Comparison of ENCODE assay signal across 15 cellular contexts in the genomic region with DNA sequence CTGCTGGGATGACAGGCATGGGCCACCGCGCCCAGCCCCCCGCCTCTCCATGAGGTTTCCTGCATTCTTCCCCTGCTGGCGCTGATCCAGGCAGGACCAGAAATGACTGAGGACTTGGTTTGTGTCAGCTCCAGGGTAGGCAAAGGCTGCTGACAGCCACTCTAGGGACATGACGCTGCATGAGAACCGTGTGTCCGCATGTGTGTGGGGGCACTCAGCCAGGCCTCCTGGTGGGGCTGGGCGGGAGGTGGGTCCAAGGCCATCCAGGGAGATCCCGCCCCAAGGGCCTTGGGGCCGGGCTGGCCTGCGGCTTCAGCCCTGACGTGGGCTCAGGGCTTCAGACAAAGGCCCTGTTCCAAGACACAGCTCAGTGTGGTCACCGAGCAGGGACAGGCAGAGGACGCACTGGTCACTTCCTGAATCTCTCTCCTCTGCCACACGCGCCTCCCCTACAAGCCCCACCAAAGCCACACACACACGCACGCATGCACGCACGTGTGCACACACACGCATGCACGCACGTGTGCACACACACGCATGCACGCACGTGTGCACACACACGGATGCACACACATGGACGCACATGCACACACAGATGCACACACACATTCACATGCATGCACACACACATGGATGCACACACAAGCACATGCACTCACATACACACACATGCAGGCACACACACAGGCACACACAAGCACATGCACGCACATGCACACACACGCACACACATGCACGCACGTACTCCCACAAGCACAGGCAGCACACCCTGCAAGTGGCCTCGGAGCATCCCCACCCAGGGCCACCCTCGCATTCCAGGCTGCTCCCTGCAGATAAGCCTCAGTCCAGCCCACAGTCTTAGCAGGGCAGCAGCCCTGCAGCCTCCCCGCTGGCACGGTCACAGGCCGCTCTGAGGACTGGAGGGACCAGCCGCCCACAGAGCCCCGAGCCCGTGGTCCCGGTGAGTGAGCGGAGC. TPM values are rescaled to one million over a fixed set of nuclear protein-coding genes. Genes with fewer than 3 reads are reported as not detected.
DNase-seq lines count a peak whose midpoint lies in the region; ATAC-seq, FAIRE-seq and TF ChIP-seq lines count a peak whose summit lies in the region.
"Had no signal": no experiment of that assay in that cellular context is flagged by ENCODE, and none has a peak within 500 bp of the region (broad histone marks: within the 10 kb centered on the region; RNA-seq: fewer than 3 reads in every experiment).

No MANE protein-coding gene starts in this region.

- no peak for ATAC-seq in activated CD8-positive, alpha-beta T cell treated with anti-CD3 and anti-CD28 coated beads, Interleukin-2, amount 10 ng/mL, durations not matched to agents 7 days and 5 days
- ATAC-seq in activated CD8-positive, alpha-beta T cell treated with anti-CD3 and anti-CD28 coated beads for 36 hours = no peak
- ATAC-seq in right cardiac atrium = peak; percentile 2 to 10
- ATAC-seq: Panc1 had no signal

- H3K27ac Mint-ChIP-seq in activated CD8-positive, alpha-beta T cell treated with anti-CD3 and anti-CD28 coated beads, Interleukin-2, amount 10 ng/mL, durations not matched to agents 7 days and 5 days = peak overlapping the region; percentile 80
- no peak overlapping the region for H3K27ac Mint-ChIP-seq in activated CD8-positive, alpha-beta T cell treated with anti-CD3 and anti-CD28 coated beads for 36 hours

- no peak overlapping the region for H3K27ac ChIP-seq in right cardiac atrium (ENCODE audit: low read length)
- peak overlapping the region in 1 of 2 donors; percentile 90 for H3K27ac ChIP-seq in testis
- no peak overlapping the region for H3K27ac ChIP-seq in small intestine (ENCODE audit: low read depth in 1 of 2, low read length in 1 of 2)

- H3K36me3 ChIP-seq in testis (ENCODE audit: low read depth, missing control alignments) = no peaks in the 10 kb centered on the region
- H3K36me3 ChIP-seq in small intestine (ENCODE audit: control insufficient read depth in 2 of 2, insufficient read depth in 2 of 2, low read length in 2 of 2) = no peaks in the 10 kb centered on the region

- TF ChIP-seq POLR2A in testis (IDR thresholded peaks at IDR 0.05) = no peak

- no peak overlapping the region for H3K4me3 ChIP-seq in right cardiac atrium (ENCODE audit: low read length)
- no peak overlapping the region for H3K4me3 ChIP-seq in testis
- H3K4me3 ChIP-seq in small intestine (ENCODE audit: low read depth in 1 of 2, low read length in 2 of 2) = no peak overlapping the region

- 37% methylated on average over 42 of the region's 42 CpGs for WGBS in right cardiac atrium
- 31 to 39% methylated on average over 20 to 42 of the region's 42 CpGs for WGBS in testis, 2 donors
- 66 to 72% (median 72%) methylated on average over 42 of the region's 42 CpGs for WGBS in small intestine, 3 donors

- H3K4me1 ChIP-seq in right cardiac atrium (ENCODE audit: control insufficient read depth, insufficient read depth, low read length) (peaks cover 8% of the 10 kb centered on the region), testis (peaks cover 55% of the 10 kb centered on the region), small intestine (ENCODE audit: control insufficient read depth in 2 of 2, insufficient read depth in 1 of 2, low read depth in 1 of 2, low read length in 1 of 2) (no peaks in the 10 kb centered on the region)

- H3K9me3 ChIP-seq in right cardiac atrium (ENCODE audit: control insufficient read depth, low read length) = no peaks in the 10 kb centered on the region
- no peaks in the 10 kb centered on the region for H3K9me3 ChIP-seq in testis
- no peaks in the 10 kb centered on the region for H3K9me3 ChIP-seq in small intestine (ENCODE audit: control insufficient read depth, low read depth)

- H3K36me3 Mint-ChIP-seq in activated CD8-positive, alpha-beta T cell treated with anti-CD3 and anti-CD28 coated beads, Interleukin-2, amount 10 ng/mL, durations not matched to agents 7 days and 5 days (ENCODE audit: low read depth) = peaks cover 2% of the 10 kb centered on the region
- H3K36me3 Mint-ChIP-seq in activated CD8-positive, alpha-beta T cell treated with anti-CD3 and anti-CD28 coated beads for 36 hours (ENCODE audit: low read depth) = no peaks in the 10 kb centered on the region

- H3K4me1 Mint-ChIP-seq in activated CD8-positive, alpha-beta T cell treated with anti-CD3 and anti-CD28 coated beads, Interleukin-2, amount 10 ng/mL, durations not matched to agents 7 days and 5 days (ENCODE audit: low read depth) = peaks cover 42% of the 10 kb centered on the region
- peaks cover 21% of the 10 kb centered on the region for H3K4me1 Mint-ChIP-seq in activated CD8-positive, alpha-beta T cell treated with anti-CD3 and anti-CD28 coated beads for 36 hours (ENCODE audit: low read depth)

- H3K27me3 Mint-ChIP-seq in activated CD8-positive, alpha-beta T cell treated with anti-CD3 and anti-CD28 coated beads, Interleukin-2, amount 10 ng/mL, durations not matched to agents 7 days and 5 days (ENCODE audit: low read depth) = no peaks in the 10 kb centered on the region
- H3K27me3 Mint-ChIP-seq in activated CD8-positive, alpha-beta T cell treated with anti-CD3 and anti-CD28 coated beads for 36 hours = no peaks in the 10 kb centered on the region

- DNase-seq in activated CD8-positive, alpha-beta T cell treated with anti-CD3 and anti-CD28 coated beads, Interleukin-2, amount 10 ng/mL, durations not matched to agents 7 days and 5 days = no peak
- DNase-seq in activated CD8-positive, alpha-beta T cell treated with anti-CD3 and anti-CD28 coated beads for 36 hours = no peak
- peak; percentile 35 for DNase-seq in astrocyte of the hippocampus (ENCODE audit: low read depth, low spot score)
- peak; percentile 62 to 88 (median 87) for DNase-seq in right cardiac atrium
- DNase-seq in testis = peak; percentile 68
- DNase-seq in cortex of kidney (lab: John Stamatoyannopoulos, UW) = no peak
- DNase-seq in stimulated activated CD4-positive, alpha-beta T cell treated with anti-CD3 and anti-CD28 coated beads, Interleukin-12 subunit alpha, Interleukin-12 subunit beta, amount 100 ng/mL, for 4 hours = no peak
- no peak for DNase-seq in small intestine
- DNase-seq: DMS53, GOT3 had no signal

- H3K9me3 Mint-ChIP-seq in activated CD8-positive, alpha-beta T cell treated with anti-CD3 and anti-CD28 coated beads, Interleukin-2, amount 10 ng/mL, durations not matched to agents 7 days and 5 days (ENCODE audit: insufficient read depth) = no peaks in the 10 kb centered on the region
- no peaks in the 10 kb centered on the region for H3K9me3 Mint-ChIP-seq in activated CD8-positive, alpha-beta T cell treated with anti-CD3 and anti-CD28 coated beads for 36 hours

- CTCF ChIA-PET in activated CD8-positive, alpha-beta T cell treated with anti-CD3 and anti-CD28 coated beads, Interleukin-2, amount 10 ng/mL, durations not matched to agents 7 days and 5 days (lab: Charles Lee) = interaction anchor here (0.9 kb wide), 1 partner anchor 8 kb away, joined by 3 read pairs; no protein-coding TSS in a partner anchor
- CTCF ChIA-PET in activated CD8-positive, alpha-beta T cell treated with anti-CD3 and anti-CD28 coated beads for 36 hours (lab: Charles Lee) = no interaction called here

- FAIRE-seq in small intestine (lab: Jason Lieb, UNC) = no peak
- FAIRE-seq: GM12892 had no signal

- no peak overlapping the region for H3K4me3 Mint-ChIP-seq in activated CD8-positive, alpha-beta T cell treated with anti-CD3 and anti-CD28 coated beads, Interleukin-2, amount 10 ng/mL, durations not matched to agents 7 days and 5 days
- no peak overlapping the region for H3K4me3 Mint-ChIP-seq in activated CD8-positive, alpha-beta T cell treated with anti-CD3 and anti-CD28 coated beads for 36 hours

- POLR2A ChIA-PET in activated CD8-positive, alpha-beta T cell treated with anti-CD3 and anti-CD28 coated beads, Interleukin-2, amount 10 ng/mL, durations not matched to agents 7 days and 5 days (lab: Charles Lee) = interaction anchor here (0.7 kb wide), 1 partner anchor 10 kb away, joined by 4 read pairs; no protein-coding TSS in a partner anchor
- POLR2A ChIA-PET in activated CD8-positive, alpha-beta T cell treated with anti-CD3 and anti-CD28 coated beads for 36 hours (lab: Charles Lee) = interaction anchor here (0.8 to 2.1 kb wide), 3 partner anchors 10 to 34 kb away, joined by 3 to 6 read pairs (median 3); no protein-coding TSS in a partner anchor

- no peak for TF ChIP-seq CTCF in activated CD8-positive, alpha-beta T cell treated with anti-CD3 and anti-CD28 coated beads for 36 hours (IDR thresholded peaks at IDR 0.05)
- TF ChIP-seq CTCF in testis (IDR thresholded peaks at IDR 0.05) = no peak

- intact Hi-C loops in activated CD8-positive, alpha-beta T cell treated with anti-CD3 and anti-CD28 coated beads for 36 hours (cut with micrococcal nuclease) = no loop called here
- intact Hi-C loops in right cardiac atrium (cut with DNase I) = no loop called here
- intact Hi-C loops in testis (cut with DNase I; ENCODE audit: low total_unique reads) = no loop called here

- no peaks in the 10 kb centered on the region for H3K27me3 ChIP-seq in right cardiac atrium (ENCODE audit: control insufficient read depth, insufficient read depth)
- no peaks in the 10 kb centered on the region for H3K27me3 ChIP-seq in testis
- H3K27me3 ChIP-seq in small intestine (ENCODE audit: control insufficient read depth in 2 of 2, insufficient read depth in 2 of 2, low read length in 2 of 2) = no peaks in the 10 kb centered on the region

RNA-seq across cellular contexts. Expression of gene TMEM204, which starts 5.3 kb away (rescaled TPM):
- 10 to 100 TPM; 35.1 to 35.6 TPM for total RNA-seq in activated CD8-positive, alpha-beta T cell treated with anti-CD3 and anti-CD28 coated beads, Interleukin-2, amount 10 ng/mL, durations not matched to agents 7 days and 5 days
- total RNA-seq in activated CD8-positive, alpha-beta T cell treated with anti-CD3 and anti-CD28 coated beads for 36 hours = 10 to 100 TPM; 12.9 to 14.3 TPM
- 10 to 100 TPM; 19.0 to 22.1 (median 20.9) TPM for total RNA-seq in right cardiac atrium
- polyA plus RNA-seq in right cardiac atrium = 32.2 TPM
- total RNA-seq in testis = 10 to 100 TPM; 19.4 to 21.4 TPM
- 13.7 TPM for polyA plus RNA-seq in testis (ENCODE audit: insufficient read depth, low read depth, low replicate concordance)
- polyA plus RNA-seq in small intestine = 10 to 100 TPM in 1 of 3 donors, 1 to 10 TPM in 2; 1.6 to 23.8 (median 7.8) TPM
- total RNA-seq: A673 had no signal

RNA-seq across cellular contexts. Expression of gene TELO2, which starts 35.0 kb away (rescaled TPM):
- total RNA-seq in activated CD8-positive, alpha-beta T cell treated with anti-CD3 and anti-CD28 coated beads, Interleukin-2, amount 10 ng/mL, durations not matched to agents 7 days and 5 days = 10 to 100 TPM; 70.1 to 73.3 TPM
- total RNA-seq in activated CD8-positive, alpha-beta T cell treated with anti-CD3 and anti-CD28 coated beads for 36 hours = 10 to 100 TPM; 59.1 to 62.1 TPM
- total RNA-seq in right cardiac atrium (10 to 100 TPM; 21.2 to 29.2 (median 23.2) TPM), testis (10 to 100 TPM; 45.2 to 46.0 TPM)
- polyA plus RNA-seq in right cardiac atrium (24.6 TPM), testis (ENCODE audit: insufficient read depth, low read depth, low replicate concordance) (25.7 TPM), small intestine (10 to 100 TPM; 41.3 to 50.3 (median 41.4) TPM)

RNA-seq across cellular contexts. Expression of gene PTX4, which starts 39.4 kb away (rescaled TPM):
- total RNA-seq in activated CD8-positive, alpha-beta T cell treated with anti-CD3 and anti-CD28 coated beads, Interleukin-2, amount 10 ng/mL, durations not matched to agents 7 days and 5 days = not detected
- total RNA-seq in activated CD8-positive, alpha-beta T cell treated with anti-CD3 and anti-CD28 coated beads for 36 hours = not detected
- total RNA-seq in right cardiac atrium (under 1 TPM in 2 of 4 donors, not detected in 2; 0.18 to 0.28 TPM), testis (1 to 10 TPM; 1.7 to 3.4 TPM)
- polyA plus RNA-seq in right cardiac atrium (0.09 TPM), testis (ENCODE audit: insufficient read depth, low read depth, low replicate concordance) (1.3 TPM), small intestine (under 1 TPM in 1 of 3 donors, not detected in 2; 0.07 TPM)
- total RNA-seq: A673, mononuclear cell, temporal lobe had no signal

RNA-seq across cellular contexts. Expression of gene CLCN7, which starts 53.3 kb away (rescaled TPM):
- 10 to 100 TPM; 41.9 to 43.9 TPM for total RNA-seq in activated CD8-positive, alpha-beta T cell treated with anti-CD3 and anti-CD28 coated beads, Interleukin-2, amount 10 ng/mL, durations not matched to agents 7 days and 5 days
- 10 to 100 TPM; 35.5 to 36.8 TPM for total RNA-seq in activated CD8-positive, alpha-beta T cell treated with anti-CD3 and anti-CD28 coated beads for 36 hours
- 10 to 100 TPM; 32.9 to 54.8 (median 49.0) TPM for total RNA-seq in right cardiac atrium
- polyA plus RNA-seq in right cardiac atrium = 35.7 TPM
- total RNA-seq in testis = 100 to 1,000 TPM; 152 to 160 TPM
- 79.6 TPM for polyA plus RNA-seq in testis (ENCODE audit: insufficient read depth, low read depth, low replicate concordance)
- polyA plus RNA-seq in small intestine = 10 to 100 TPM; 28.4 to 48.5 (median 37.1) TPM

Comparison
In these comparisons a context has a peak if more than half of its experiments do, and no peak if none do; other contexts are left out.
1. ATAC-seq: peak in right cardiac atrium (2 of 2); none in activated CD8-positive, alpha-beta T cell treated with anti-CD3 and anti-CD28 coated beads, Interleukin-2, amount 10 ng/mL, durations not matched to agents 7 days and 5 days (single experiment) and activated CD8-positive, alpha-beta T cell treated with anti-CD3 and anti-CD28 coated beads for 36 hours (single experiment).
2. DNase-seq: peak in astrocyte of the hippocampus (single experiment), right cardiac atrium (3 of 3) and testis (single experiment); none in activated CD8-positive, alpha-beta T cell treated with anti-CD3 and anti-CD28 coated beads, Interleukin-2, amount 10 ng/mL, durations not matched to agents 7 days and 5 days (single experiment), activated CD8-positive, alpha-beta T cell treated with anti-CD3 and anti-CD28 coated beads for 36 hours (single experiment), cortex of kidney (single experiment), stimulated activated CD4-positive, alpha-beta T cell treated with anti-CD3 and anti-CD28 coated beads, Interleukin-12 subunit alpha, Interleukin-12 subunit beta, amount 100 ng/mL, for 4 hours (single experiment) and small intestine (single experiment).